In genomic region chr19:16088351-16088984, GRCh38 we compare ENCODE assay signal across 10 cellular contexts. TPM values are rescaled to one million over a fixed set of nuclear protein-coding genes. Genes with fewer than 3 reads are reported as not detected.
DNase-seq lines count a peak whose midpoint lies in the region; FAIRE-seq and TF ChIP-seq lines count a peak whose summit lies in the region.
"Had no signal": no experiment of that assay in that cellular context is flagged by ENCODE, and none has a peak within 500 bp of the region (broad histone marks: within the 10 kb centered on the region; RNA-seq: fewer than 3 reads in every experiment).

No MANE protein-coding gene starts in this region.

- POLR2A ChIA-PET in activated CD4-positive, alpha-beta memory T cell treated with anti-CD3 and anti-CD28 coated beads for 36 hours (lab: Charles Lee), result no interaction called here

- CTCF ChIA-PET in activated CD4-positive, alpha-beta memory T cell treated with anti-CD3 and anti-CD28 coated beads for 36 hours (lab: Charles Lee), result interaction anchor here (1.1 to 7.7 kb wide), 3 partner anchors 22 to 26 kb away, joined by 3 to 41 read pairs (median 4); no protein-coding TSS in a partner anchor

- H3K4me3 ChIP-seq in GM23248 (no peak overlapping the region), kidney (ENCODE audit: low read length in 2 of 2) (no peak overlapping the region), spleen (no peak overlapping the region), Karpas-422 (ENCODE audit: low read length) (no peak overlapping the region)

- no peak overlapping the region for H2AFZ ChIP-seq in GM23248
- no peak overlapping the region for H2AFZ ChIP-seq in Karpas-422 (ENCODE audit: low read length)

- peaks cover 51% of the 10 kb centered on the region for H3K4me1 Mint-ChIP-seq in activated CD4-positive, alpha-beta memory T cell treated with anti-CD3 and anti-CD28 coated beads for 36 hours (ENCODE audit: low read depth)

- peaks cover 94% of the 10 kb centered on the region for H3K36me3 ChIP-seq in GM23248 (ENCODE audit: low read depth)
- peaks cover 23 to 24% of the 10 kb centered on the region in 2 donors for H3K36me3 ChIP-seq in kidney (ENCODE audit: control insufficient read depth in 1 of 2, insufficient read depth in 2 of 2, low read length in 2 of 2)
- H3K36me3 ChIP-seq in spleen, result peaks cover 13 to 100% (median 93%) of the 10 kb centered on the region in 6 donors
- peaks cover 28% of the 10 kb centered on the region; the same call in 1 of the 2 replicates for H3K36me3 ChIP-seq in Karpas-422 (ENCODE audit: insufficient read depth, low read length)

- H3K27ac ChIP-seq in GM23248, result peak overlapping the region; percentile 41; the same call in 1 of the 2 replicates
- H3K27ac ChIP-seq in kidney (ENCODE audit: low read depth in 2 of 2, low read length in 2 of 2), result peak overlapping the region in 1 of 2 donors; percentile 11
- H3K27ac ChIP-seq in spleen, result peak overlapping the region in 5 of 8 donors; percentile 80 to 86 (median 84)
- no peak overlapping the region for H3K27ac ChIP-seq in Karpas-422 (ENCODE audit: low read length)

- H3K9me2 ChIP-seq in GM23248 (ENCODE audit: insufficient read depth), result no peaks in the 10 kb centered on the region
- H3K9me2 ChIP-seq in Karpas-422 (replicated peaks; ENCODE audit: insufficient read depth, low read length), result no peaks in the 10 kb centered on the region

- no peaks in the 10 kb centered on the region for H3K9me3 Mint-ChIP-seq in activated CD4-positive, alpha-beta memory T cell treated with anti-CD3 and anti-CD28 coated beads for 36 hours

- H3F3A ChIP-seq in GM23248 (ENCODE audit: insufficient read depth), result peaks cover 93% of the 10 kb centered on the region

- H3K4me1 ChIP-seq in GM23248 (ENCODE audit: insufficient read depth) (no peaks in the 10 kb centered on the region), kidney (ENCODE audit: control insufficient read depth in 1 of 2, insufficient read depth in 1 of 2, low read depth in 1 of 2, low read length in 2 of 2) (peaks cover 0 to 10% of the 10 kb centered on the region in 2 donors), spleen (peaks cover 36 to 96% (median 71%) of the 10 kb centered on the region in 6 donors), Karpas-422 (ENCODE audit: low read length) (no peaks in the 10 kb centered on the region)

- no peaks in the 10 kb centered on the region for H3K27me3 Mint-ChIP-seq in activated CD4-positive, alpha-beta memory T cell treated with anti-CD3 and anti-CD28 coated beads for 36 hours

- in situ Hi-C loops in GM23248 (cut with MboI), result no loop called here

- H3K36me3 Mint-ChIP-seq in activated CD4-positive, alpha-beta memory T cell treated with anti-CD3 and anti-CD28 coated beads for 36 hours, result peaks cover 77% of the 10 kb centered on the region

- H4K20me1 ChIP-seq in GM23248 (ENCODE audit: insufficient read depth) (peaks cover 5% of the 10 kb centered on the region; the same call in 1 of the 2 replicates), Karpas-422 (ENCODE audit: insufficient read depth, low read depth, low read length) (0 out of 2 replicates have a peak, but pooled peaks cover 4% of the 10 kb centered on the region)

- TF ChIP-seq CTCF in kidney (IDR thresholded peaks at IDR 0.05; ENCODE audit: borderline replicate concordance, extremely low read depth, insufficient read depth) (no peak), spleen (IDR thresholded peaks at IDR 0.05 in 8 of 11, conservative IDR thresholded peaks at IDR 0.05 in 3 of 11) (no peak)

- peaks cover 100% of the 10 kb centered on the region for H3K79me2 ChIP-seq in GM23248 (ENCODE audit: insufficient read depth)
- H3K79me2 ChIP-seq in Karpas-422 (ENCODE audit: low read length), result peaks cover 8% of the 10 kb centered on the region; the same call in 1 of the 2 replicates

- H3K4me2 ChIP-seq in GM23248 (ENCODE audit: unreplicated experiment) (no peak overlapping the region), Karpas-422 (ENCODE audit: low read depth, low read length, poor library complexity, severe bottlenecking) (no peak overlapping the region)

- 80 to 84% methylated on average over 16 of the region's 16 CpGs for WGBS in GM23248 (ENCODE audit: low coverage in 1 of 2, low lambda C conversion rate in 2 of 2, missing lambda C conversion rate in 2 of 2), 2 experiments
- WGBS in spleen, 5 donors, result 60 to 78% (median 66%) methylated on average over 16 of the region's 16 CpGs

- peak overlapping the region; percentile 56 for H3K27ac Mint-ChIP-seq in activated CD4-positive, alpha-beta memory T cell treated with anti-CD3 and anti-CD28 coated beads for 36 hours

- H3K27me3 ChIP-seq in GM23248 (replicated peaks; ENCODE audit: insufficient read depth) (no peaks in the 10 kb centered on the region), spleen (replicated peaks in 1 of 7) (no peaks in the 10 kb centered on the region), Karpas-422 (ENCODE audit: low read length) (no peaks in the 10 kb centered on the region)

- no peak overlapping the region for H3K9ac ChIP-seq in GM23248
- no peak overlapping the region for H3K9ac ChIP-seq in kidney (ENCODE audit: low read length in 2 of 2)
- no peak overlapping the region for H3K9ac ChIP-seq in Karpas-422 (ENCODE audit: low read length)

- DNase-seq in GM23248, result no peak
- no peak for DNase-seq in activated CD4-positive, alpha-beta memory T cell treated with anti-CD3 and anti-CD28 coated beads for 36 hours
- peak; percentile 57 for DNase-seq in kidney
- no peak for DNase-seq in spleen
- DNase-seq in Karpas-422, result no peak
- DNase-seq in central memory CD4-positive, alpha-beta T cell, result no peak
- DNase-seq in COR-L47 (lab: John Stamatoyannopoulos, UW), result no peak
- DNase-seq: left cardiac atrium, NCI-H1105 treated with DMSO at 0.1 percent for 48 hours, SW 1271 had no signal

- H3K9me3 ChIP-seq in GM23248 (ENCODE audit: low read depth) (no peaks in the 10 kb centered on the region), kidney (ENCODE audit: control insufficient read depth in 1 of 2, low read length in 2 of 2) (no peaks in the 10 kb centered on the region), spleen (no peaks in the 10 kb centered on the region), Karpas-422 (ENCODE audit: low read length) (no peaks in the 10 kb centered on the region)

- H3K4me3 Mint-ChIP-seq in activated CD4-positive, alpha-beta memory T cell treated with anti-CD3 and anti-CD28 coated beads for 36 hours, result no peak overlapping the region

- intact Hi-C loops in activated CD4-positive, alpha-beta memory T cell treated with anti-CD3 and anti-CD28 coated beads for 36 hours (cut with micrococcal nuclease), result no loop called here
- intact Hi-C loops in kidney (cut with DNase I), result no loop called here
- intact Hi-C loops in spleen (cut with DNase I; ENCODE audit: low total_unique reads), result no loop called here

- no peak for FAIRE-seq in kidney (lab: Jason Lieb, UNC)

- no peak for TF ChIP-seq POLR2A in spleen (IDR thresholded peaks at IDR 0.05)

RNA-seq across cellular contexts. Expression of gene TPM4, which starts 12.2 kb away (rescaled TPM):
- total RNA-seq in GM23248 (2014; rRNA removed; shearing (Covaris generic)), result 1,413 and 1,469 TPM in 2 replicates
- polyA plus RNA-seq in GM23248 (2016; fragmentation: Nextera tagmentation; extraction: Ambion mirVana) (1,408 and 1,423 TPM in 2 replicates), kidney (ENCODE audit: insufficient read depth, low read depth, low replicate concordance) (132 TPM), spleen (100 to 1,000 TPM; 181 to 403 (median 238) TPM)
- total RNA-seq in activated CD4-positive, alpha-beta memory T cell treated with anti-CD3 and anti-CD28 coated beads for 36 hours, result 100 to 1,000 TPM; 497 to 515 TPM
- total RNA-seq in kidney (273 TPM), spleen (100 to 1,000 TPM; 352 to 760 (median 443) TPM)
- total RNA-seq in Karpas-422 (2014; rRNA removed; shearing (Covaris generic); ENCODE audit: low replicate concordance), result 76.7 and 76.9 TPM in 2 replicates

RNA-seq across cellular contexts. Expression of gene RAB8A, which starts 23.2 kb away (rescaled TPM):
- 29.5 and 42.6 TPM in 2 replicates for total RNA-seq in GM23248 (2014; rRNA removed; shearing (Covaris generic))
- 106 and 112 TPM in 2 replicates for polyA plus RNA-seq in GM23248 (2016; fragmentation: Nextera tagmentation; extraction: Ambion mirVana)
- 100 to 1,000 TPM; 146 to 154 TPM for total RNA-seq in activated CD4-positive, alpha-beta memory T cell treated with anti-CD3 and anti-CD28 coated beads for 36 hours
- total RNA-seq in kidney, result 75.6 TPM
- 38.5 TPM for polyA plus RNA-seq in kidney (ENCODE audit: insufficient read depth, low read depth, low replicate concordance)
- 100 to 1,000 TPM in 2 of 7 donors, 10 to 100 TPM in 5; 71.9 to 104 (median 89.8) TPM for total RNA-seq in spleen
- 10 to 100 TPM; 31.5 to 45.5 (median 34.0) TPM for polyA plus RNA-seq in spleen
- 30.2 and 48.8 TPM in 2 replicates for total RNA-seq in Karpas-422 (2014; rRNA removed; shearing (Covaris generic); ENCODE audit: low replicate concordance)

RNA-seq across cellular contexts. Expression of gene HSH2D, which starts 55.0 kb away (rescaled TPM):
- not detected in 2 replicates for total RNA-seq in GM23248 (2014; rRNA removed; shearing (Covaris generic))
- 0.13 TPM in 1 of 2 replicates, not detected in the other for polyA plus RNA-seq in GM23248 (2016; fragmentation: Nextera tagmentation; extraction: Ambion mirVana)
- 10 to 100 TPM; 23.6 to 26.1 TPM for total RNA-seq in activated CD4-positive, alpha-beta memory T cell treated with anti-CD3 and anti-CD28 coated beads for 36 hours
- total RNA-seq in kidney, result 7.7 TPM
- 0.41 TPM for polyA plus RNA-seq in kidney (ENCODE audit: insufficient read depth, low read depth, low replicate concordance)
- total RNA-seq in spleen, result 10 to 100 TPM; 39.6 to 89.2 (median 51.4) TPM
- 100 to 1,000 TPM in 1 of 3 donors, 10 to 100 TPM in 2; 66.1 to 119 (median 75.2) TPM for polyA plus RNA-seq in spleen
- total RNA-seq in Karpas-422 (2014; rRNA removed; shearing (Covaris generic); ENCODE audit: low replicate concordance), result 22.7 and 27.4 TPM in 2 replicates
